12 cellular contexts compared by ENCODE assay signal in the genomic region with DNA sequence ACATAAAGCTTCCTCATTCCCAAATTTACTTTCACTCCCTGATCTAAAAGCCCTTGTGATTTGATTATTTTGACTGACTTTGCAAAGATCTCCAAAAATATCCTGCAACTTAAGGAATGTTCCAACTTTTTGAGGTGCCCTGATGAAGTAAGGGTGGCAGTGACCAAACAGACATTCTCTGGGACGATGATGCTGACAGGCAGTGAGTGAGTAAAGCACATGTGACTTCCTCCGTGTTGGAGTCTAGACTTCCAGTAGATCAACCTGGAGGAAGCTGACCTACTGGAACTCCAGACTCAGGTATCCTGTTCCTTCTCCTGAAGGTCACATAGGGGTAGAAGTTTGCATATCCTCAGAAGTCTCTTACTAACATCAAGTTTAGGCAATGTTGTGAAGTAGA. TPM values are rescaled to one million over a fixed set of nuclear protein-coding genes. Genes with fewer than 3 reads are reported as not detected.
A peak's percentile ranks its signal among the peaks of the same experiment; 100 is the strongest.
DNase-seq lines count a peak whose midpoint lies in the region; ATAC-seq and TF ChIP-seq lines count a peak whose summit lies in the region.
"Had no signal": no experiment of that assay in that cellular context is flagged by ENCODE, and none has a peak within 500 bp of the region (broad histone marks: within the 10 kb centered on the region; RNA-seq: fewer than 3 reads in every experiment).

No MANE protein-coding gene starts in this region.

- peaks cover 42% of the 10 kb centered on the region for H3K4me1 Mint-ChIP-seq in stimulated activated naive CD8-positive, alpha-beta T cell treated with anti-CD3 and anti-CD28 coated beads, Interleukin-15, Interleukin-2, amounts not matched to agents 100 ng/mL and 50 ng/mL, for 24 hours (ENCODE audit: low read depth)
- H3K4me1 Mint-ChIP-seq in stimulated activated naive CD8-positive, alpha-beta T cell treated with anti-CD3 and anti-CD28 coated beads, Interleukin-15, amount 100 ng/mL, for 72 hours = peaks cover 32% of the 10 kb centered on the region
- peaks cover 25 to 49% (median 30%) of the 10 kb centered on the region in 3 donors for H3K4me1 Mint-ChIP-seq in naive B cell

- H3K4me3 ChIP-seq in epithelial cell of proximal tubule (ENCODE audit: low read depth, low read length) = no peak overlapping the region
- H3K4me3 ChIP-seq: hepatocyte had no signal

- H3K9me3 Mint-ChIP-seq in stimulated activated naive CD8-positive, alpha-beta T cell treated with anti-CD3 and anti-CD28 coated beads, Interleukin-15, Interleukin-2, amounts not matched to agents 100 ng/mL and 50 ng/mL, for 24 hours = no peaks in the 10 kb centered on the region
- H3K9me3 Mint-ChIP-seq in stimulated activated naive CD8-positive, alpha-beta T cell treated with anti-CD3 and anti-CD28 coated beads, Interleukin-15, amount 100 ng/mL, for 72 hours = no peaks in the 10 kb centered on the region
- H3K9me3 Mint-ChIP-seq in naive B cell = no peaks in the 10 kb centered on the region

- TF ChIP-seq CTCF in epithelial cell of proximal tubule (conservative IDR thresholded peaks at IDR 0.05; ENCODE audit: low read depth, low read length) = no peak

- no peak for DNase-seq in stimulated activated naive CD8-positive, alpha-beta T cell treated with anti-CD3 and anti-CD28 coated beads, Interleukin-15, amount 100 ng/mL, for 72 hours
- peak; percentile 49 for DNase-seq in epithelial cell of proximal tubule (ENCODE audit: low read depth)
- no peak for DNase-seq in naive B cell
- DNase-seq in NCI-H524 treated with DMSO at 0.1 percent for 48 hours (lab: John Stamatoyannopoulos, UW) = no peak
- DNase-seq in NCI-H2029 (lab: John Stamatoyannopoulos, UW) = no peak
- DNase-seq in G401 (ENCODE audit: low spot score) = no peak
- DNase-seq: activated naive CD8-positive, alpha-beta T cell treated with anti-CD3 and anti-CD28 coated beads, Interleukin-2, amount 10 ng/mL, durations not matched to agents 7 days and 5 days; effector CD4-positive, alpha-beta T cell; T-helper 9 cell had no signal

- no peak for ATAC-seq in stimulated activated naive CD8-positive, alpha-beta T cell treated with anti-CD3 and anti-CD28 coated beads, Interleukin-15, amount 100 ng/mL, for 72 hours
- ATAC-seq in naive B cell (ENCODE audit: low read depth in 2 of 2) (no peak), GM19397 (IDR thresholded peaks at IDR 0.05; ENCODE audit: unreplicated experiment) (no peak)

- in situ Hi-C loops in G401 (cut with HindIII; ENCODE audit: low sequenced_read_pairs) = no loop called here

- peaks cover 11% of the 10 kb centered on the region for H3K36me3 Mint-ChIP-seq in stimulated activated naive CD8-positive, alpha-beta T cell treated with anti-CD3 and anti-CD28 coated beads, Interleukin-15, Interleukin-2, amounts not matched to agents 100 ng/mL and 50 ng/mL, for 24 hours (ENCODE audit: low read depth)
- H3K36me3 Mint-ChIP-seq in naive B cell = peaks cover 0 to 10% of the 10 kb centered on the region in 2 donors

- no peak overlapping the region for H3K4me3 Mint-ChIP-seq in stimulated activated naive CD8-positive, alpha-beta T cell treated with anti-CD3 and anti-CD28 coated beads, Interleukin-15, Interleukin-2, amounts not matched to agents 100 ng/mL and 50 ng/mL, for 24 hours
- no peak overlapping the region for H3K4me3 Mint-ChIP-seq in stimulated activated naive CD8-positive, alpha-beta T cell treated with anti-CD3 and anti-CD28 coated beads, Interleukin-15, amount 100 ng/mL, for 72 hours
- peak overlapping the region in 5 of 8 donors; percentile 3 to 84 (median 63) for H3K4me3 Mint-ChIP-seq in naive B cell
- H3K4me3 Mint-ChIP-seq: activated naive CD8-positive, alpha-beta T cell treated with anti-CD3 and anti-CD28 coated beads, Interleukin-2, amount 10 ng/mL, durations not matched to agents 7 days and 5 days had no signal

- H3K27ac Mint-ChIP-seq in stimulated activated naive CD8-positive, alpha-beta T cell treated with anti-CD3 and anti-CD28 coated beads, Interleukin-15, Interleukin-2, amounts not matched to agents 100 ng/mL and 50 ng/mL, for 24 hours = peak overlapping the region; percentile 34
- no peak overlapping the region for H3K27ac Mint-ChIP-seq in stimulated activated naive CD8-positive, alpha-beta T cell treated with anti-CD3 and anti-CD28 coated beads, Interleukin-15, amount 100 ng/mL, for 72 hours
- peak overlapping the region in 1 of 6 donors; percentile 44 for H3K27ac Mint-ChIP-seq in naive B cell
- H3K27ac Mint-ChIP-seq: activated naive CD8-positive, alpha-beta T cell treated with anti-CD3 and anti-CD28 coated beads, Interleukin-2, amount 10 ng/mL, durations not matched to agents 7 days and 5 days had no signal

- H3K27me3 Mint-ChIP-seq in stimulated activated naive CD8-positive, alpha-beta T cell treated with anti-CD3 and anti-CD28 coated beads, Interleukin-15, Interleukin-2, amounts not matched to agents 100 ng/mL and 50 ng/mL, for 24 hours = no peaks in the 10 kb centered on the region
- H3K27me3 Mint-ChIP-seq in stimulated activated naive CD8-positive, alpha-beta T cell treated with anti-CD3 and anti-CD28 coated beads, Interleukin-15, amount 100 ng/mL, for 72 hours = no peaks in the 10 kb centered on the region
- H3K27me3 Mint-ChIP-seq in naive B cell = no peaks in the 10 kb centered on the region
- H3K27me3 Mint-ChIP-seq: activated naive CD8-positive, alpha-beta T cell treated with anti-CD3 and anti-CD28 coated beads, Interleukin-2, amount 10 ng/mL, durations not matched to agents 7 days and 5 days had no signal

RNA-seq across cellular contexts. Expression of a gene that starts 16.1 kb away (rescaled TPM):
- total RNA-seq in epithelial cell of proximal tubule = 0.29 and 0.35 TPM in 2 replicates
- polyA plus RNA-seq in naive B cell (ENCODE audit: low read depth in 6 of 6) = 1 to 10 TPM in 5 of 6 donors, not detected in 1; 1.2 to 4.8 (median 3.6) TPM
- total RNA-seq in G401 (2014; rRNA removed; shearing (Covaris generic)) = 0.51 and 0.80 TPM in 2 replicates

Comparison
In these comparisons a context has a peak if more than half of its experiments do, and no peak if none do; other contexts are left out.
1. H3K4me3 Mint-ChIP-seq: peak in naive B cell (5 of 8); none in stimulated activated naive CD8-positive, alpha-beta T cell treated with anti-CD3 and anti-CD28 coated beads, Interleukin-15, Interleukin-2, amounts not matched to agents 100 ng/mL and 50 ng/mL, for 24 hours (single experiment) and stimulated activated naive CD8-positive, alpha-beta T cell treated with anti-CD3 and anti-CD28 coated beads, Interleukin-15, amount 100 ng/mL, for 72 hours (0 of 2).